In the genomic region with DNA sequence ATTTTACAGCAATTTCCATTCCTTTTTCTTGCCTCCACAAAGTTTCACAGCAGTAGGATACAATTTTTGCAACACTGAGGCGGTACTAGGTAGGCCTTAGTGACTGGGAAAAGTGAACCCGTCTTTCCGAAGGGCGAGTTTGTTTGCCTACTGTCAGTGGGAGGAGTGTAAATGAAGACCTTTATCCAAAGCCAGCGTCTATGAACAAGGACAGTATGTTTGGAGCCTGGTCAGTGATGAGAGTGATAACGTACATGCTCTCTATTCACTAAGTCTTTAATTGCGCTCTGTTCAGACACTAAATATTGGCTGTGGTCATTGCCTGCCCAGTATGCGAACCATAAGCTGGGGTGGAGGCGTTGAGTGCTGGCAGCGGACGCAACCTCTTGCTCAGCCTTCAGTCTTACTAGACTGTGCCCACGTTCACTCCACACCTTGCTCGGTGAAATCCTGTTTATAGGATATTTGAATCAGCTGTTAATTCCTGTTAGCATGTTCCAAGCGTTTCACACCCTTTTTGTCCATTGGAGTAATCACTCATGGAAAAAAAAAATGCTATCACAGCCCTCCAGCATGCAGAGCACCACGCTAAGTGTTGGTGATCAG, we compare ENCODE assay signal across 8 cellular contexts.
"Had no signal": no experiment of that assay in that cellular context is flagged by ENCODE, and none has a peak within 500 bp of the region (broad histone marks: within the 10 kb centered on the region; RNA-seq: fewer than 3 reads in every experiment).

No MANE protein-coding gene starts in this region.

- H3K9ac ChIP-seq: GM23248 had no signal

- DNase-seq: GM23248, GOT3, H9, HCEC 1CT, IMR-90, KBM-7 had no signal

- H2AFZ ChIP-seq: GM23248 had no signal

- FAIRE-seq: H54, HTR-8/SVneo had no signal

- H3K4me3 ChIP-seq: GM23248 had no signal

- H3K27ac ChIP-seq: GM23248 had no signal
